Comparison of ENCODE assay signal across 14 cellular contexts in the genomic region with DNA sequence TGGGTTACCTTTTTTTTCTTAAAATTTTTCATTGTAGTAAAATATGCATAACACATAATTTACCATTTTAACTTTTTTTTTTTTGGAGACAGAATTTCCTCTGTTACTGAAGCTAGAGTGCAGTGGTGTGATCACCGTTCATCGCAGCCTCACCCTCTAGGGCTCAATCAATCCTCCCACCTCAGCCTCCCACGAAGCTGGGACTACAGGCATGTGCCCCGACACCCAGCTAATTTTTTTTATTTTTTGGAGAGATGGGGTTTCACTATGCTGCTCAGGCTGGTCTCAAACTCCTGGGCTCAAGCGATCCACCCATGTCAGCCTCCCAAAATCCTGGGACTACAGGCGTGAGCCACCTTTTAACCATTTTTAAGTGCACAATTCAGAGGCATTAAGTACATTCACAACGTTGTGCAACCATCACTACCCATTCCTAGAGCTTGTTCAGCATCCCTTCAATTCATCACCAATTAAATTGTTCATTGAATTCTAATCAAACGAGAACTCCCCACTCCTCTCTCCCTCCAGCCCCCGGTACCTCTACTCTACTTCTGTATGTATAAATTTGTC. TPM values are rescaled to one million over a fixed set of nuclear protein-coding genes. Genes with fewer than 3 reads are reported as not detected.
A peak's percentile ranks its signal among the peaks of the same experiment; 100 is the strongest.
DNase-seq lines count a peak whose midpoint lies in the region; ATAC-seq, FAIRE-seq and TF ChIP-seq lines count a peak whose summit lies in the region.
"Had no signal": no experiment of that assay in that cellular context is flagged by ENCODE, and none has a peak within 500 bp of the region (broad histone marks: within the 10 kb centered on the region; RNA-seq: fewer than 3 reads in every experiment).

No MANE protein-coding gene starts in this region.

- TF ChIP-seq POLR2A in esophagus muscularis mucosa (IDR thresholded peaks at IDR 0.05; ENCODE audit: low read depth) (no peak), gastrocnemius medialis (IDR thresholded peaks at IDR 0.05) (no peak)

- H3K27me3 ChIP-seq in Caco-2 (replicated peaks; ENCODE audit: control insufficient read depth, insufficient read depth, low read length) = no peaks in the 10 kb centered on the region
- H3K27me3 ChIP-seq in esophagus muscularis mucosa = no peaks in the 10 kb centered on the region
- no peaks in the 10 kb centered on the region for H3K27me3 ChIP-seq in gastrocnemius medialis

- H3K4me3 ChIP-seq in Caco-2 (ENCODE audit: low read depth, low read length) (no peak overlapping the region), esophagus muscularis mucosa (no peak overlapping the region), gastrocnemius medialis (no peak overlapping the region)

- ATAC-seq in gastrocnemius medialis (no peak), GM19452 (IDR thresholded peaks at IDR 0.05; ENCODE audit: unreplicated experiment) (no peak), HG03469 (IDR thresholded peaks at IDR 0.05; ENCODE audit: unreplicated experiment) (no peak)
- ATAC-seq: CD8-positive, alpha-beta T cell; effector memory CD8-positive, alpha-beta T cell; naive thymus-derived CD4-positive, alpha-beta T cell had no signal

- H3K9me3 ChIP-seq in Caco-2 (no peaks in the 10 kb centered on the region), esophagus muscularis mucosa (no peaks in the 10 kb centered on the region), gastrocnemius medialis (no peaks in the 10 kb centered on the region)

- in situ Hi-C loops in gastrocnemius medialis (cut with MboI; ENCODE audit: low sequenced_read_pairs in 4 of 4) = loop anchor here in 1 of 4 donors (10.0 kb wide), 2 partner anchors 49 to 309 kb away; partner anchors contain the start of gene BHLHE40

- H3K27ac Mint-ChIP-seq in Caco-2 (ENCODE audit: unreplicated experiment) = peak overlapping the region; percentile 79
- no peak overlapping the region for H3K27ac Mint-ChIP-seq in activated naive CD4-positive, alpha-beta T cell treated with anti-CD3 and anti-CD28 coated beads, Interleukin-2, amount 10 ng/mL, durations not matched to agents 7 days and 5 days
- H3K27ac Mint-ChIP-seq: CD8-positive, alpha-beta T cell had no signal

- H3K4me1 ChIP-seq in Caco-2 = peaks cover 27% of the 10 kb centered on the region
- peaks cover 8 to 16% (median 13%) of the 10 kb centered on the region in 4 donors for H3K4me1 ChIP-seq in esophagus muscularis mucosa
- H3K4me1 ChIP-seq in gastrocnemius medialis = peaks cover 9% of the 10 kb centered on the region in 2 donors

- POLR2A ChIA-PET in Caco-2 (lab: Charles Lee) = interaction anchor here (0.8 kb wide), 1 partner anchor 45 kb away, joined by 3 read pairs; no protein-coding TSS in a partner anchor

- TF ChIP-seq CTCF in Caco-2 (IDR thresholded peaks at IDR 0.05; ENCODE audit: insufficient read depth in 1 of 2, low read depth in 1 of 2, low read length in 1 of 2, severe bottlenecking in 1 of 2, unreplicated experiment in 1 of 2) (no peak), esophagus muscularis mucosa (IDR thresholded peaks at IDR 0.05) (no peak), gastrocnemius medialis (IDR thresholded peaks at IDR 0.05 in 4 of 5, conservative IDR thresholded peaks at IDR 0.05 in 1 of 5) (no peak)

- WGBS in esophagus muscularis mucosa = 94% methylated on average over 9 of the region's 9 CpGs

- DNase-seq in Caco-2 (no peak), RCC 7860 (ENCODE audit: low spot score) (peak; percentile 17), esophagus muscularis mucosa (ENCODE audit: extremely low spot score) (no peak), gastrocnemius medialis (no peak), middle frontal gyrus (ENCODE audit: extremely low spot score, low spot score) (no peak)
- DNase-seq in activated naive CD4-positive, alpha-beta T cell treated with anti-CD3 and anti-CD28 coated beads, Interleukin-2, amount 10 ng/mL, durations not matched to agents 7 days and 5 days = no peak
- DNase-seq: CD8-positive, alpha-beta T cell; effector memory CD8-positive, alpha-beta T cell; NCI-H1694; NK-92 treated with Interleukin-12 subunit alpha and Interleukin-12 subunit beta, amount 100 ng/mL, for 24 hours; stimulated activated CD4-positive, alpha-beta T cell treated with anti-CD3 and anti-CD28 coated beads, Interleukin-12 subunit alpha, Interleukin-12 subunit beta, amount 100 ng/mL, for 4 hours had no signal

- H3K4me1 Mint-ChIP-seq in Caco-2 (ENCODE audit: low read depth, unreplicated experiment) = peaks cover 35% of the 10 kb centered on the region
- peaks cover 64% of the 10 kb centered on the region for H3K4me1 Mint-ChIP-seq in activated naive CD4-positive, alpha-beta T cell treated with anti-CD3 and anti-CD28 coated beads, Interleukin-2, amount 10 ng/mL, durations not matched to agents 7 days and 5 days

- no peak for TF ChIP-seq EP300 in esophagus muscularis mucosa (IDR thresholded peaks at IDR 0.05)

- H3K27ac ChIP-seq in esophagus muscularis mucosa (replicated peaks in 1 of 4) (peak overlapping the region; percentile 51 to 63 (median 54)), gastrocnemius medialis (peak overlapping the region; percentile 59 to 83 (median 68))

- H3K9me3 Mint-ChIP-seq in Caco-2 (ENCODE audit: unreplicated experiment) = no peaks in the 10 kb centered on the region
- H3K9me3 Mint-ChIP-seq in activated naive CD4-positive, alpha-beta T cell treated with anti-CD3 and anti-CD28 coated beads, Interleukin-2, amount 10 ng/mL, durations not matched to agents 7 days and 5 days = no peaks in the 10 kb centered on the region
- H3K9me3 Mint-ChIP-seq: CD8-positive, alpha-beta T cell; effector memory CD8-positive, alpha-beta T cell; naive thymus-derived CD4-positive, alpha-beta T cell had no signal

- no peaks in the 10 kb centered on the region for H3K27me3 Mint-ChIP-seq in Caco-2 (ENCODE audit: insufficient read depth, unreplicated experiment)
- H3K27me3 Mint-ChIP-seq in activated naive CD4-positive, alpha-beta T cell treated with anti-CD3 and anti-CD28 coated beads, Interleukin-2, amount 10 ng/mL, durations not matched to agents 7 days and 5 days = peaks cover 14% of the 10 kb centered on the region
- H3K27me3 Mint-ChIP-seq: effector memory CD8-positive, alpha-beta T cell; naive thymus-derived CD4-positive, alpha-beta T cell had no signal

- H3K36me3 Mint-ChIP-seq in Caco-2 (ENCODE audit: insufficient read depth, unreplicated experiment) = peaks cover 5% of the 10 kb centered on the region
- no peaks in the 10 kb centered on the region for H3K36me3 Mint-ChIP-seq in activated naive CD4-positive, alpha-beta T cell treated with anti-CD3 and anti-CD28 coated beads, Interleukin-2, amount 10 ng/mL, durations not matched to agents 7 days and 5 days
- H3K36me3 Mint-ChIP-seq: CD8-positive, alpha-beta T cell; naive thymus-derived CD4-positive, alpha-beta T cell had no signal

- TSS peak; percentile 90 for BruUV-seq in Caco-2 (replicated peaks; lab: Mats Ljungman, UMichigan)

- H3K4me3 Mint-ChIP-seq in Caco-2 (ENCODE audit: unreplicated experiment) = no peak overlapping the region
- H3K4me3 Mint-ChIP-seq in activated naive CD4-positive, alpha-beta T cell treated with anti-CD3 and anti-CD28 coated beads, Interleukin-2, amount 10 ng/mL, durations not matched to agents 7 days and 5 days = no peak overlapping the region
- H3K4me3 Mint-ChIP-seq: CD8-positive, alpha-beta T cell; effector memory CD8-positive, alpha-beta T cell; naive thymus-derived CD4-positive, alpha-beta T cell had no signal

- CTCF ChIA-PET in Caco-2 (lab: Charles Lee) = interaction anchor here (0.6 kb wide), 1 partner anchor 510 kb away, joined by 3 read pairs; no protein-coding TSS in a partner anchor
- CTCF ChIA-PET in activated naive CD4-positive, alpha-beta T cell treated with anti-CD3 and anti-CD28 coated beads, Interleukin-2, amount 10 ng/mL, durations not matched to agents 7 days and 5 days (lab: Charles Lee) = interaction anchor here (2.2 to 11.1 kb wide), 3 partner anchors 41 to 312 kb away, joined by 12 to 112 read pairs (median 13); partner anchors contain the start of gene BHLHE40

- H3K36me3 ChIP-seq in Caco-2 (ENCODE audit: control insufficient read depth, insufficient read depth, low read length) (no peaks in the 10 kb centered on the region), esophagus muscularis mucosa (no peaks in the 10 kb centered on the region), gastrocnemius medialis (no peaks in the 10 kb centered on the region)

- intact Hi-C loops in Caco-2 (cut with micrococcal nuclease; ENCODE audit: unreplicated experiment) (loop anchor here (2.0 kb wide), 1 partner anchor 37 kb away; no protein-coding TSS in a partner anchor), esophagus muscularis mucosa (cut with DNase I) (loop anchor here (10.0 kb wide), 1 partner anchor 119 kb away; no protein-coding TSS in a partner anchor), gastrocnemius medialis (cut with DNase I; ENCODE audit: low total_unique reads) (loop anchor here (2.0 kb wide), 1 partner anchor 35 kb away; no protein-coding TSS in a partner anchor)

- FAIRE-seq in RCC 7860 (lab: Jason Lieb, UNC) = no peak

RNA-seq across cellular contexts. Expression of gene BHLHE40, which starts 44.6 kb away (rescaled TPM):
- total RNA-seq in Caco-2 (2022) (8.5 and 8.7 TPM in 2 replicates), esophagus muscularis mucosa (100 to 1,000 TPM in 1 of 4 donors, 10 to 100 TPM in 2, 1 to 10 TPM in 1; 8.3 to 170 (median 19.4) TPM), gastrocnemius medialis (10 to 100 TPM; 19.2 to 96.7 (median 45.3) TPM)
